Comparison of ENCODE assay signal across 35 cellular contexts in the genomic region with DNA sequence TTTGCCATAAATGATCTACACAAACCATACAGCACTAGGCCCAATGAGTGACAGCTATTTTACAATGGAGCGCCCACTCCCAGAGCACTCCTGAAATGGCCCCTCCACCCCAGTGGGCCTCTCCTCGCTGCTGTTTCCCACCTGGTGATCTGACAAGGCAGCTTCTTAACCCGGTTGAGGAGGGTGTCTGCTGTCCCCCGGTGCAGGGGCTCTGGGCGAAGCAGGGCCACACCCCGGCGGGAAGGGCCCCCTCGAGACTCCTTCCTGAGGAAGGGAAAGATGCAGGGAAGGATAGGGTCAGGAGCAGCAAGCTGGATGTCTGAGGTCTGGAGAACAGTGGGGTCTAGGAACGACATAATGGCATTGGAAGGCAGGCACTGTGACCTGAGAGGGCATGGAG. TPM values are rescaled to one million over a fixed set of nuclear protein-coding genes. Genes with fewer than 3 reads are reported as not detected.
"Had no signal": no experiment of that assay in that cellular context is flagged by ENCODE, and none has a peak within 500 bp of the region (broad histone marks: within the 10 kb centered on the region; RNA-seq: fewer than 3 reads in every experiment).

No MANE protein-coding gene starts in this region.

- ATAC-seq: activated CD8-positive, alpha-beta memory T cell treated with anti-CD3 and anti-CD28 coated beads, Interleukin-2, amount 10 ng/mL, durations not matched to agents 7 days and 5 days had no signal

- H3K36me3 Mint-ChIP-seq: activated naive CD8-positive, alpha-beta T cell had no signal

- DNase-seq: activated CD4-positive, alpha-beta memory T cell treated with anti-CD3 and anti-CD28 coated beads, Interleukin-2, amount 10 ng/mL, durations not matched to agents 7 days and 5 days; activated CD4-positive, alpha-beta T cell treated with anti-CD3 and anti-CD28 coated beads for 1 hour; activated CD4-positive, alpha-beta T cell treated with anti-CD3 and anti-CD28 coated beads for 48 hours; activated CD4-positive, CD25-positive, alpha-beta regulatory T cell; activated CD8-positive, alpha-beta memory T cell treated with anti-CD3 and anti-CD28 coated beads for 24 hours; activated CD8-positive, alpha-beta memory T cell treated with anti-CD3 and anti-CD28 coated beads, Interleukin-2, amount 10 ng/mL, durations not matched to agents 7 days and 5 days; activated CD8-positive, alpha-beta memory T cell treated with anti-CD3 and anti-CD28 coated beads, Interleukin-2, amount 50 U/mL, for 48 hours; activated gamma-delta T cell; activated naive CD4-positive, alpha-beta T cell treated with anti-CD3 and anti-CD28 coated beads for 36 hours; amygdala; Kasumi-1; KG1; MG63; MV-4-11; NCI-H1092; NCI-H1436 treated with DMSO at 0.1 percent for 48 hours; NCI-H1694 treated with DMSO at 0.1 percent for 48 hours; NCI-H2029; NCI-H345; NCI-H510A; NCI-H526; NCI-H748 treated with DMSO at 0.1 percent for 48 hours; NK-92 treated with Interleukin-12 subunit alpha and Interleukin-12 subunit beta, amount 100 ng/mL, for 24 hours; PC-9; Right ventricle myocardium superior; SW 1271; T-helper 1 cell; T-helper 2 cell; T-helper 9 cell; WERI-Rb-1 had no signal

- H3K27ac ChIP-seq: ascending aorta, cardiac muscle cell, PC-9, WERI-Rb-1 had no signal

- H3K9me3 Mint-ChIP-seq: activated CD4-positive, alpha-beta memory T cell treated with anti-CD3 and anti-CD28 coated beads, Interleukin-2, amount 10 ng/mL, durations not matched to agents 7 days and 5 days; activated naive CD4-positive, alpha-beta T cell treated with anti-CD3 and anti-CD28 coated beads for 36 hours; activated T-helper 2 cell treated with anti-CD3 and anti-CD28 coated beads, Interferon-gamma antibody, Interleukin-2, Interleukin-4, amounts not matched to agents 10 μg/mL and 5 μg/mL and 100 μg/mL, durations not matched to agents 14 hours and 24 hours and 36 hours had no signal

- H3K27me3 Mint-ChIP-seq: activated CD4-positive, alpha-beta memory T cell treated with anti-CD3 and anti-CD28 coated beads, Interleukin-2, amount 10 ng/mL, durations not matched to agents 7 days and 5 days; activated CD8-positive, alpha-beta memory T cell treated with anti-CD3 and anti-CD28 coated beads, Interleukin-2, amount 10 ng/mL, durations not matched to agents 7 days and 5 days; activated naive CD8-positive, alpha-beta T cell had no signal

- H3K4me3 Mint-ChIP-seq: activated CD4-positive, alpha-beta memory T cell treated with anti-CD3 and anti-CD28 coated beads, Interleukin-2, amount 10 ng/mL, durations not matched to agents 7 days and 5 days; activated CD8-positive, alpha-beta memory T cell treated with anti-CD3 and anti-CD28 coated beads, Interleukin-2, amount 10 ng/mL, durations not matched to agents 7 days and 5 days; activated naive CD4-positive, alpha-beta T cell treated with anti-CD3 and anti-CD28 coated beads for 36 hours; activated naive CD8-positive, alpha-beta T cell had no signal

- H3K27ac Mint-ChIP-seq: activated CD4-positive, alpha-beta memory T cell treated with anti-CD3 and anti-CD28 coated beads, Interleukin-2, amount 10 ng/mL, durations not matched to agents 7 days and 5 days; activated CD8-positive, alpha-beta memory T cell treated with anti-CD3 and anti-CD28 coated beads, Interleukin-2, amount 10 ng/mL, durations not matched to agents 7 days and 5 days; activated naive CD4-positive, alpha-beta T cell treated with anti-CD3 and anti-CD28 coated beads for 36 hours; activated naive CD8-positive, alpha-beta T cell had no signal

RNA-seq across cellular contexts. Expression of a gene that starts 13.8 kb away (rescaled TPM):
- total RNA-seq: activated CD4-positive, alpha-beta memory T cell treated with anti-CD3 and anti-CD28 coated beads, Interleukin-2, amount 10 ng/mL, durations not matched to agents 7 days and 5 days; activated CD8-positive, alpha-beta memory T cell treated with anti-CD3 and anti-CD28 coated beads, Interleukin-2, amount 10 ng/mL, durations not matched to agents 7 days and 5 days; activated naive CD4-positive, alpha-beta T cell treated with anti-CD3 and anti-CD28 coated beads for 36 hours; activated T-helper 2 cell treated with anti-CD3 and anti-CD28 coated beads, Interferon-gamma antibody, Interleukin-2, Interleukin-4, amounts not matched to agents 10 μg/mL and 5 μg/mL and 100 μg/mL, durations not matched to agents 14 hours and 24 hours and 36 hours; ascending aorta; cardiac muscle cell; OCI-LY7; PC-9; Right ventricle myocardium superior had no signal

RNA-seq across cellular contexts. Expression of a gene that starts 22.3 kb away (rescaled TPM):
- total RNA-seq: activated CD4-positive, alpha-beta memory T cell treated with anti-CD3 and anti-CD28 coated beads, Interleukin-2, amount 10 ng/mL, durations not matched to agents 7 days and 5 days; activated CD8-positive, alpha-beta memory T cell treated with anti-CD3 and anti-CD28 coated beads, Interleukin-2, amount 10 ng/mL, durations not matched to agents 7 days and 5 days; activated naive CD4-positive, alpha-beta T cell treated with anti-CD3 and anti-CD28 coated beads for 36 hours; activated T-helper 2 cell treated with anti-CD3 and anti-CD28 coated beads, Interferon-gamma antibody, Interleukin-2, Interleukin-4, amounts not matched to agents 10 μg/mL and 5 μg/mL and 100 μg/mL, durations not matched to agents 14 hours and 24 hours and 36 hours; ascending aorta; cardiac muscle cell; OCI-LY7; PC-9; Right ventricle myocardium superior had no signal
